8 cellular contexts compared by ENCODE assay signal in the genomic region with DNA sequence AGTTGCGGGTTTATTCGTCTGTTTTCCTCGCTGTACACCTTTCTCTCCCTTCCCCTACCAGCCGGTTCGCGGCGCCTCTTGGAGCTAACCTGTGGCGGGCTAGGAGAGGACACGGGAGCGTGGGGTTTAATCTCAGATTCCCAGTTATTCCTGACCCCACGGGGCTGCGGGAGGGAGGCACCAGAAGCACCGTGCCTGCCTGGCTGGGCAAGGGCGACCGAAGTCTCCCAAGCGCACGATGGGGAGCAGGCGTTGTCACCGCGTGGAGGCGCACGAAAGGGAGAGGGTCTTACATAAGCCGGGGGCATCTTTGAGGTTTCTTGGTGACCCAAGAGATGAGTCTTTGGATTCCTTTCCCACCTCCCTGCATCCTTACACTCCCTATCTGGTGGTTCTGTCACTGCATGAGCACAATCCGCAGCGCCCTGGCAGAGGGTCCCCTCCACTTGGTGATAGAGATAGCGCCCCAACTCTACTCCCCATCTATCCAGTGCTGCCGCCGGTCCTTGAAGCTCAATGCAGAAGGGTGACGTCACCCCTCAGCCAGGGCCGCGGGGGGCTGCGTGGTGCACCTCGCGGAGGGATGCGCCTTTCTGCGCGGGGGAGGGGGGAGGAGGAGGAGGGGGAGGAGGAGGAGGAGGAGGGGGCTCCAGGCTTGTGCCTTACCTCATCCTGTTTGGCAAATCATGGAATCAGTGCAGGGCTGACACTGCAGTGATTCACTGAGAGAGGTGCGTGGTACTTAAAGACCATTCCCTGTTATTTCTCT. TPM values are rescaled to one million over a fixed set of nuclear protein-coding genes. Genes with fewer than 3 reads are reported as not detected.
DNase-seq lines count a peak whose midpoint lies in the region; ATAC-seq and TF ChIP-seq lines count a peak whose summit lies in the region.

No MANE protein-coding gene starts in this region.

- WGBS in heart left ventricle, 4 donors: 1 to 46% (median 15%) methylated on average over 33 to 36 of the region's 38 CpGs

- H3K4me3 Mint-ChIP-seq in CD4-positive, alpha-beta memory T cell: peak overlapping the region; percentile 80 to 90 (median 85)

- no peaks in the 10 kb centered on the region for H3K36me3 Mint-ChIP-seq in CD4-positive, alpha-beta memory T cell

- H3K27ac ChIP-seq in CD4-positive, alpha-beta memory T cell (ENCODE audit: low read depth, low read length): no peak overlapping the region
- H3K27ac ChIP-seq in heart left ventricle (peak overlapping the region in 7 of 12 donors; percentile 9 to 62 (median 23)), osteoblast (ENCODE audit: low read depth, low read length) (no peak overlapping the region)

- TF ChIP-seq CTCF in heart left ventricle (IDR thresholded peaks at IDR 0.05): no peak
- TF ChIP-seq CTCF in osteoblast (IDR thresholded peaks at IDR 0.05; ENCODE audit: extremely low read depth, low read depth, low read length): no peak

- H3K9me3 Mint-ChIP-seq in CD4-positive, alpha-beta memory T cell: no peaks in the 10 kb centered on the region

- H2AFZ ChIP-seq in osteoblast (ENCODE audit: low read length): no peak overlapping the region

- ATAC-seq in heart left ventricle: peak in 3 of 4 donors; percentile 9 to 53 (median 40)
- ATAC-seq in HG03045 (IDR thresholded peaks at IDR 0.05; ENCODE audit: unreplicated experiment): no peak
- no peak for ATAC-seq in GM18907 (IDR thresholded peaks at IDR 0.05; ENCODE audit: unreplicated experiment)

- no peak for TF ChIP-seq POLR2A in heart left ventricle (IDR thresholded peaks at IDR 0.05)

- peak overlapping the region; percentile 62 for H3K4me2 ChIP-seq in osteoblast (ENCODE audit: insufficient read depth, low read length)

- H3K79me2 ChIP-seq in osteoblast (ENCODE audit: insufficient read depth, low read length): no peaks in the 10 kb centered on the region

- H3K4me3 ChIP-seq in CD4-positive, alpha-beta memory T cell (ENCODE audit: low read length in 2 of 2): peak overlapping the region in 1 of 2 donors; percentile 48
- H3K4me3 ChIP-seq in heart left ventricle (peak overlapping the region; percentile 11 to 69 (median 57)), osteoblast (ENCODE audit: insufficient read depth, low read length) (peak overlapping the region; percentile 56)

- CTCF ChIA-PET in CD4-positive, alpha-beta memory T cell (lab: Charles Lee; ENCODE audit: partially characterized antibody): no interaction called here

- peak; percentile 1 to 33 (median 3) for DNase-seq in CD4-positive, alpha-beta memory T cell
- peak; percentile 58 to 62 for DNase-seq in NCI-H2081 (lab: John Stamatoyannopoulos, UW)
- DNase-seq in activated naive CD4-positive, alpha-beta T cell treated with Interleukin-2 at 50 U/mL for 16 hours: peak; percentile 2
- DNase-seq in heart left ventricle: peak; percentile 13 to 41 (median 24)
- DNase-seq in osteoblast (ENCODE audit: insufficient read length, low spot score, missing footprints): peak; percentile 73
- DNase-seq in AG08395 (ENCODE audit: low spot score): no peak

- POLR2A ChIA-PET in CD4-positive, alpha-beta memory T cell (lab: Charles Lee; ENCODE audit: partially characterized antibody): no interaction called here

- intact Hi-C loops in CD4-positive, alpha-beta memory T cell (cut with micrococcal nuclease): no loop called here
- intact Hi-C loops in heart left ventricle (cut with DNase I): loop anchor here in 4 of 10 donors (5.0 to 10.0 kb wide), 3 partner anchors 73 to 227 kb away; no protein-coding TSS in a partner anchor

- H3K27me3 Mint-ChIP-seq in CD4-positive, alpha-beta memory T cell: peaks cover 0 to 3% of the 10 kb centered on the region in 2 donors

- no peak overlapping the region for H3K27ac Mint-ChIP-seq in CD4-positive, alpha-beta memory T cell

- H4K20me1 ChIP-seq in osteoblast (ENCODE audit: insufficient read depth, low read length): no peaks in the 10 kb centered on the region

- H3K4me1 Mint-ChIP-seq in CD4-positive, alpha-beta memory T cell: no peaks in the 10 kb centered on the region

- H3K27me3 ChIP-seq in CD4-positive, alpha-beta memory T cell (ENCODE audit: insufficient read depth, low read length): no peaks in the 10 kb centered on the region
- peaks cover 0 to 17% (median 0%) of the 10 kb centered on the region in 9 donors for H3K27me3 ChIP-seq in heart left ventricle
- H3K27me3 ChIP-seq in osteoblast (ENCODE audit: insufficient read depth, low read length): peaks cover 22% of the 10 kb centered on the region

- H3K36me3 ChIP-seq in CD4-positive, alpha-beta memory T cell (ENCODE audit: insufficient read depth, low read length): no peaks in the 10 kb centered on the region
- no peaks in the 10 kb centered on the region for H3K36me3 ChIP-seq in heart left ventricle
- no peaks in the 10 kb centered on the region for H3K36me3 ChIP-seq in osteoblast (ENCODE audit: insufficient read depth, low read length)

- H3K4me1 ChIP-seq in CD4-positive, alpha-beta memory T cell (ENCODE audit: insufficient read depth, low read length): peaks cover 6% of the 10 kb centered on the region
- H3K4me1 ChIP-seq in heart left ventricle (peaks cover 0 to 5% (median under 1%) of the 10 kb centered on the region in 12 donors), osteoblast (ENCODE audit: insufficient read depth, low read length) (peaks cover 3% of the 10 kb centered on the region)

- H3K9me3 ChIP-seq in CD4-positive, alpha-beta memory T cell (ENCODE audit: control insufficient read depth in 1 of 2, low read length in 2 of 2): no peaks in the 10 kb centered on the region
- H3K9me3 ChIP-seq in heart left ventricle (no peaks in the 10 kb centered on the region), osteoblast (ENCODE audit: low read depth, low read length) (no peaks in the 10 kb centered on the region)

RNA-seq across cellular contexts. Expression of gene TSPAN7, which starts 0.8 kb away (rescaled TPM):
- total RNA-seq in CD4-positive, alpha-beta memory T cell: under 1 TPM in 1 of 2 experiments, not detected in 1; 0.72 TPM
- polyA plus RNA-seq in CD4-positive, alpha-beta memory T cell: under 1 TPM; 0.47 to 0.92 TPM
- total RNA-seq in heart left ventricle: 10 to 100 TPM in 8 of 9 donors, 1 to 10 TPM in 1; 9.1 to 48.5 (median 17.5) TPM
- polyA plus RNA-seq in heart left ventricle: 10 to 100 TPM; 20.2 to 32.7 TPM
- 0.29 and 0.36 TPM in 2 replicates for total RNA-seq in osteoblast

Comparison
In these comparisons a context has a peak if more than half of its experiments do, and no peak if none do; other contexts are left out.
1. H3K27ac ChIP-seq: peak in heart left ventricle (7 of 12); none in CD4-positive, alpha-beta memory T cell (single experiment) and osteoblast (single experiment).
2. ATAC-seq: peak in heart left ventricle (3 of 4); none in HG03045 (single experiment) and GM18907 (single experiment).